In the genomic region with DNA sequence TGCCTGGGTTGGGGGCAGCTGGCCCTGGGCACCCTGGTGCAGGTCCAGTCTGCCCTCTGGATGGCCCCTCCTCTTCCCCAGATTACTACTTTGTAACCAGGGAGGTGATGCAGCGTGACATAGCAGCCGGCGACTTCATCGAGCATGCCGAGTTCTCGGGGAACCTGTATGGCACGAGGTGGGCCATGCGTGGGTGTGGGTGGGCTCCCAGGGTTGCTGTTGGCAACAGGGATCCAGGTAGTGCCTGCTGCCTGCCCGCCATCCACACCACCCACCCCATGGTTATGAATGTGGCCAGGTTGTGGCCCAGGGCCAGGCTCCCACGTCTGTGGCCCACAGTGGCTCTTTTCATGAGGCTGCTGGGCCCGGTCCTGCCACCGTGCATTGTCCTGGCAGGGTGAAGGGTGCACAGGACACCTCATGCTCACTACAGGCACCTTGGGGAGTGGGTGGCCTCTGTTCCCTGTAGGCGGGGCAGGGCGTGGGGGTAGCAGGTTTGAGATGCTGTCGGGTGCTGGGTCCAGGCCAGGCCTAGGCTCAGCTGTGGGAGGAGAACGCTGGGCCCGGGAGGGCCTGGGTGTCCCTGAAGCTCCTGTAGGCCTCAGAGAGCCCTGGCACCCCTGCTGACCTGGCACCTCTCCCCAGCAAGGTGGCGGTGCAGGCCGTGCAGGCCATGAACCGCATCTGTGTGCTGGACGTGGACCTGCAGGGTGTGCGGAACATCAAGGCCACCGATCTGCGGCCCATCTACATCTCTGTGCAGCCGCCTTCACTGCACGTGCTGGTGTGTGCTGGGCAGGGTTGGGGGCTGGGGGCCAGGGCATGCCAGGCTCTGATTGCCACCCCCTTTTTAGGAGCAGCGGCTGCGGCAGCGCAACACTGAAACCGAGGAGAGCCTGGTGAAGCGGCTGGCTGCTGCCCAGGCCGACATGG, we compare ENCODE assay signal across 1 cellular context.
TF ChIP-seq lines count a peak whose summit lies in the region.

No MANE protein-coding gene starts in this region.

TF ChIP-seq in K562, 482 proteins besides CTCF, POLR2A, EP300 and RAD21:
- TF ChIP-seq POLR2G (IDR thresholded peaks at IDR 0.05; ENCODE audit: low read depth, low read length) (peak; percentile 38; the same call in 1 of the 2 replicates), TCF7 (IDR thresholded peaks at IDR 0.05; ENCODE audit: borderline replicate concordance) (no peak)
